ENCODE assay signal across 1 cellular context in the genomic region with DNA sequence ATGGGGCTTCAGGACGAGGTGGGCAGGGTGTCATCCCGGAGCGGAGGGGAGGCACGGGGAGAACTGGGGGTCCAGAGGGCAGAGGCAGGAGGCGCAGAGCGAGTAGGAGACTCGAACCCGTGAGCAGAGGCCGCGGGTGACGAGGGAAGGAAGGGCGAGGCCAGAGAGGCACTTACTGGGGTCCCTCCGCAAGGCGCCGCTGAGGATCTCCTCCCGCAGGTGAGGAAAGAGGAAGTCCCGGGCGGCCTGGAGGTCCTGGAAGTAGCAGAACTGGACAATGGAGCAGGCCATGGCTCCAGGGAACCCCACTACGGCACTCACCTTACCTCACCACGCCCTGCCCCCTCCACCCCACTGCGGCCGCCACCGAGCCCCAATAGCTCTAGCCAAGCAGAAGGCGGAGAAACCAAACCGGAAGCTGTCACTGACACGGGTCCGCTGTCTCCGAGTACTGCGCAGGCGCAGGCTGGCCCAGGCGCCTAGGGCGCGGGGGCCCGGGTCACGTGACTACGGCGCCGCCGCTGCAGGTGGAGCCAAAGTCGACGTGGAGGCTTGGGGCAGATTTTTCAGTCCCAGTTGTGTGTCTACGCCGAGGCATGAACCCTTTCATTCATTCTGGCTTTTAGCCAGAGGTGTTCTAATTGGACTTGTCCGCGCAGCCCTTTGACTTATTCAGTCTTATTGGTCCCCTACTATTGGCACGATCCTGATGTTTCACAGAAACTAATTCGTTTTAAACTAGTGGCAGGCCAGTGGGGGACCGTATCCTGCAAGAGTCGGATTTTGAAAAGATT.
TF ChIP-seq lines count a peak whose summit lies in the region.

A gene with protein sequence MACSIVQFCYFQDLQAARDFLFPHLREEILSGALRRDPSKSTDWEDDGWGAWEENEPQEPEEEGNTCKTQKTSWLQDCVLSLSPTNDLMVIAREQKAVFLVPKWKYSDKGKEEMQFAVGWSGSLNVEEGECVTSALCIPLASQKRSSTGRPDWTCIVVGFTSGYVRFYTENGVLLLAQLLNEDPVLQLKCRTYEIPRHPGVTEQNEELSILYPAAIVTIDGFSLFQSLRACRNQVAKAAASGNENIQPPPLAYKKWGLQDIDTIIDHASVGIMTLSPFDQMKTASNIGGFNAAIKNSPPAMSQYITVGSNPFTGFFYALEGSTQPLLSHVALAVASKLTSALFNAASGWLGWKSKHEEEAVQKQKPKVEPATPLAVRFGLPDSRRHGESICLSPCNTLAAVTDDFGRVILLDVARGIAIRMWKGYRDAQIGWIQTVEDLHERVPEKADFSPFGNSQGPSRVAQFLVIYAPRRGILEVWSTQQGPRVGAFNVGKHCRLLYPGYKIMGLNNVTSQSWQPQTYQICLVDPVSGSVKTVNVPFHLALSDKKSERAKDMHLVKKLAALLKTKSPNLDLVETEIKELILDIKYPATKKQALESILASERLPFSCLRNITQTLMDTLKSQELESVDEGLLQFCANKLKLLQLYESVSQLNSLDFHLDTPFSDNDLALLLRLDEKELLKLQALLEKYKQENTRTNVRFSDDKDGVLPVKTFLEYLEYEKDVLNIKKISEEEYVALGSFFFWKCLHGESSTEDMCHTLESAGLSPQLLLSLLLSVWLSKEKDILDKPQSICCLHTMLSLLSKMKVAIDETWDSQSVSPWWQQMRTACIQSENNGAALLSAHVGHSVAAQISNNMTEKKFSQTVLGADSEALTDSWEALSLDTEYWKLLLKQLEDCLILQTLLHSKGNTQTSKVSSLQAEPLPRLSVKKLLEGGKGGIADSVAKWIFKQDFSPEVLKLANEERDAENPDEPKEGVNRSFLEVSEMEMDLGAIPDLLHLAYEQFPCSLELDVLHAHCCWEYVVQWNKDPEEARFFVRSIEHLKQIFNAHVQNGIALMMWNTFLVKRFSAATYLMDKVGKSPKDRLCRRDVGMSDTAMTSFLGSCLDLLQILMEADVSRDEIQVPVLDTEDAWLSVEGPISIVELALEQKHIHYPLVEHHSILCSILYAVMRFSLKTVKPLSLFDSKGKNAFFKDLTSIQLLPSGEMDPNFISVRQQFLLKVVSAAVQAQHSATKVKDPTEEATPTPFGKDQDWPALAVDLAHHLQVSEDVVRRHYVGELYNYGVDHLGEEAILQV (N-terminal part only) (minus strand): TSS at position 407 of the 794 bp plus-strand sequence. CDS start 116 bp downstream, at position 291.

TF ChIP-seq in K562, 482 proteins besides CTCF, POLR2A, EP300 and RAD21 (continued from another document and continues in another):
- TF ChIP-seq, protein P1, sequence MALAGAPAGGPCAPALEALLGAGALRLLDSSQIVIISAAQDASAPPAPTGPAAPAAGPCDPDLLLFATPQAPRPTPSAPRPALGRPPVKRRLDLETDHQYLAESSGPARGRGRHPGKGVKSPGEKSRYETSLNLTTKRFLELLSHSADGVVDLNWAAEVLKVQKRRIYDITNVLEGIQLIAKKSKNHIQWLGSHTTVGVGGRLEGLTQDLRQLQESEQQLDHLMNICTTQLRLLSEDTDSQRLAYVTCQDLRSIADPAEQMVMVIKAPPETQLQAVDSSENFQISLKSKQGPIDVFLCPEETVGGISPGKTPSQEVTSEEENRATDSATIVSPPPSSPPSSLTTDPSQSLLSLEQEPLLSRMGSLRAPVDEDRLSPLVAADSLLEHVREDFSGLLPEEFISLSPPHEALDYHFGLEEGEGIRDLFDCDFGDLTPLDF (CRISPR knock-in tag; IDR thresholded peaks at IDR 0.05), result peak; percentile 64; the same call in 1 of the 2 replicates
- TF ChIP-seq, protein P2, sequence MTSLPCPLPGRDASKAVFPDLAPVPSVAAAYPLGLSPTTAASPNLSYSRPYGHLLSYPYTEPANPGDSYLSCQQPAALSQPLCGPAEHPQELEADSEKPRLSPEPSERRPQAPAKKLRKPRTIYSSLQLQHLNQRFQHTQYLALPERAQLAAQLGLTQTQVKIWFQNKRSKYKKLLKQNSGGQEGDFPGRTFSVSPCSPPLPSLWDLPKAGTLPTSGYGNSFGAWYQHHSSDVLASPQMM (CRISPR knock-in tag; IDR thresholded peaks at IDR 0.05), result no peak
- TF ChIP-seq ZBTB17 (CRISPR knock-in tag; IDR thresholded peaks at IDR 0.05), result peak; percentile 73; the same call in 1 of the 2 replicates
- TF ChIP-seq BRF1 (IDR thresholded peaks at IDR 0.05; ENCODE audit: borderline replicate concordance, extremely low read depth, insufficient read length), result no peak
- peak; percentile 98 for TF ChIP-seq BHLHE40 (IDR thresholded peaks at IDR 0.05; ENCODE audit: low read length)
- TF ChIP-seq, protein P3, sequence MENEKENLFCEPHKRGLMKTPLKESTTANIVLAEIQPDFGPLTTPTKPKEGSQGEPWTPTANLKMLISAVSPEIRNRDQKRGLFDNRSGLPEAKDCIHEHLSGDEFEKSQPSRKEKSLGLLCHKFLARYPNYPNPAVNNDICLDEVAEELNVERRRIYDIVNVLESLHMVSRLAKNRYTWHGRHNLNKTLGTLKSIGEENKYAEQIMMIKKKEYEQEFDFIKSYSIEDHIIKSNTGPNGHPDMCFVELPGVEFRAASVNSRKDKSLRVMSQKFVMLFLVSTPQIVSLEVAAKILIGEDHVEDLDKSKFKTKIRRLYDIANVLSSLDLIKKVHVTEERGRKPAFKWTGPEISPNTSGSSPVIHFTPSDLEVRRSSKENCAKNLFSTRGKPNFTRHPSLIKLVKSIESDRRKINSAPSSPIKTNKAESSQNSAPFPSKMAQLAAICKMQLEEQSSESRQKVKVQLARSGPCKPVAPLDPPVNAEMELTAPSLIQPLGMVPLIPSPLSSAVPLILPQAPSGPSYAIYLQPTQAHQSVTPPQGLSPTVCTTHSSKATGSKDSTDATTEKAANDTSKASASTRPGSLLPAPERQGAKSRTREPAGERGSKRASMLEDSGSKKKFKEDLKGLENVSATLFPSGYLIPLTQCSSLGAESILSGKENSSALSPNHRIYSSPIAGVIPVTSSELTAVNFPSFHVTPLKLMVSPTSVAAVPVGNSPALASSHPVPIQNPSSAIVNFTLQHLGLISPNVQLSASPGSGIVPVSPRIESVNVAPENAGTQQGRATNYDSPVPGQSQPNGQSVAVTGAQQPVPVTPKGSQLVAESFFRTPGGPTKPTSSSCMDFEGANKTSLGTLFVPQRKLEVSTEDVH (IDR thresholded peaks at IDR 0.05; ENCODE audit: low read depth, partially characterized antibody), result peak; percentile 48
- TF ChIP-seq, protein P4, sequence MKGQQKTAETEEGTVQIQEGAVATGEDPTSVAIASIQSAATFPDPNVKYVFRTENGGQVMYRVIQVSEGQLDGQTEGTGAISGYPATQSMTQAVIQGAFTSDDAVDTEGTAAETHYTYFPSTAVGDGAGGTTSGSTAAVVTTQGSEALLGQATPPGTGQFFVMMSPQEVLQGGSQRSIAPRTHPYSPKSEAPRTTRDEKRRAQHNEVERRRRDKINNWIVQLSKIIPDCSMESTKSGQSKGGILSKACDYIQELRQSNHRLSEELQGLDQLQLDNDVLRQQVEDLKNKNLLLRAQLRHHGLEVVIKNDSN (CRISPR knock-in tag; IDR thresholded peaks at IDR 0.05), result peak; percentile 98
- TF ChIP-seq TBP (optimal IDR thresholded peaks at IDR 0.05; ENCODE audit: low read depth, low read length), result peak; percentile 74
- TF ChIP-seq ZNF699 (CRISPR knock-in tag; IDR thresholded peaks at IDR 0.05; ENCODE audit: insufficient replicate concordance), result no peak
- no peak for TF ChIP-seq ETS2 (tag; IDR thresholded peaks at IDR 0.05; ENCODE audit: borderline replicate concordance, poor library complexity, severe bottlenecking)
- TF ChIP-seq ZHX1 (conservative IDR thresholded peaks at IDR 0.05; ENCODE audit: low read length), result peak; percentile 19; the same call in 1 of the 2 replicates
- TF ChIP-seq ARID3A (IDR thresholded peaks at IDR 0.05; ENCODE audit: borderline replicate concordance, low read depth, low read length), result 0 out of 2 replicates have a peak, but pooled peaks have one; percentile 21
- TF ChIP-seq, protein P5, sequence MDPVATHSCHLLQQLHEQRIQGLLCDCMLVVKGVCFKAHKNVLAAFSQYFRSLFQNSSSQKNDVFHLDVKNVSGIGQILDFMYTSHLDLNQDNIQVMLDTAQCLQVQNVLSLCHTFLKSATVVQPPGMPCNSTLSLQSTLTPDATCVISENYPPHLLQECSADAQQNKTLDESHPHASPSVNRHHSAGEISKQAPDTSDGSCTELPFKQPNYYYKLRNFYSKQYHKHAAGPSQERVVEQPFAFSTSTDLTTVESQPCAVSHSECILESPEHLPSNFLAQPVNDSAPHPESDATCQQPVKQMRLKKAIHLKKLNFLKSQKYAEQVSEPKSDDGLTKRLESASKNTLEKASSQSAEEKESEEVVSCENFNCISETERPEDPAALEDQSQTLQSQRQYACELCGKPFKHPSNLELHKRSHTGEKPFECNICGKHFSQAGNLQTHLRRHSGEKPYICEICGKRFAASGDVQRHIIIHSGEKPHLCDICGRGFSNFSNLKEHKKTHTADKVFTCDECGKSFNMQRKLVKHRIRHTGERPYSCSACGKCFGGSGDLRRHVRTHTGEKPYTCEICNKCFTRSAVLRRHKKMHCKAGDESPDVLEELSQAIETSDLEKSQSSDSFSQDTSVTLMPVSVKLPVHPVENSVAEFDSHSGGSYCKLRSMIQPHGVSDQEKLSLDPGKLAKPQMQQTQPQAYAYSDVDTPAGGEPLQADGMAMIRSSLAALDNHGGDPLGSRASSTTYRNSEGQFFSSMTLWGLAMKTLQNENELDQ (CRISPR knock-in tag; IDR thresholded peaks at IDR 0.05; ENCODE audit: borderline replicate concordance), result peak; percentile 65; the same call in 1 of the 2 replicates
- TF ChIP-seq LCOR (CRISPR knock-in tag; IDR thresholded peaks at IDR 0.05), result peak; percentile 66
- 0 out of 4 replicates have a peak, but pooled peaks of 1 of the 2 experiments have one; percentile 23 for TF ChIP-seq NONO (IDR thresholded peaks at IDR 0.05; ENCODE audit: low read depth in 2 of 2, low read length in 1 of 2)
- peak; percentile 61 for TF ChIP-seq TAF9B (IDR thresholded peaks at IDR 0.05; ENCODE audit: partially characterized antibody)
- TF ChIP-seq, protein P6, sequence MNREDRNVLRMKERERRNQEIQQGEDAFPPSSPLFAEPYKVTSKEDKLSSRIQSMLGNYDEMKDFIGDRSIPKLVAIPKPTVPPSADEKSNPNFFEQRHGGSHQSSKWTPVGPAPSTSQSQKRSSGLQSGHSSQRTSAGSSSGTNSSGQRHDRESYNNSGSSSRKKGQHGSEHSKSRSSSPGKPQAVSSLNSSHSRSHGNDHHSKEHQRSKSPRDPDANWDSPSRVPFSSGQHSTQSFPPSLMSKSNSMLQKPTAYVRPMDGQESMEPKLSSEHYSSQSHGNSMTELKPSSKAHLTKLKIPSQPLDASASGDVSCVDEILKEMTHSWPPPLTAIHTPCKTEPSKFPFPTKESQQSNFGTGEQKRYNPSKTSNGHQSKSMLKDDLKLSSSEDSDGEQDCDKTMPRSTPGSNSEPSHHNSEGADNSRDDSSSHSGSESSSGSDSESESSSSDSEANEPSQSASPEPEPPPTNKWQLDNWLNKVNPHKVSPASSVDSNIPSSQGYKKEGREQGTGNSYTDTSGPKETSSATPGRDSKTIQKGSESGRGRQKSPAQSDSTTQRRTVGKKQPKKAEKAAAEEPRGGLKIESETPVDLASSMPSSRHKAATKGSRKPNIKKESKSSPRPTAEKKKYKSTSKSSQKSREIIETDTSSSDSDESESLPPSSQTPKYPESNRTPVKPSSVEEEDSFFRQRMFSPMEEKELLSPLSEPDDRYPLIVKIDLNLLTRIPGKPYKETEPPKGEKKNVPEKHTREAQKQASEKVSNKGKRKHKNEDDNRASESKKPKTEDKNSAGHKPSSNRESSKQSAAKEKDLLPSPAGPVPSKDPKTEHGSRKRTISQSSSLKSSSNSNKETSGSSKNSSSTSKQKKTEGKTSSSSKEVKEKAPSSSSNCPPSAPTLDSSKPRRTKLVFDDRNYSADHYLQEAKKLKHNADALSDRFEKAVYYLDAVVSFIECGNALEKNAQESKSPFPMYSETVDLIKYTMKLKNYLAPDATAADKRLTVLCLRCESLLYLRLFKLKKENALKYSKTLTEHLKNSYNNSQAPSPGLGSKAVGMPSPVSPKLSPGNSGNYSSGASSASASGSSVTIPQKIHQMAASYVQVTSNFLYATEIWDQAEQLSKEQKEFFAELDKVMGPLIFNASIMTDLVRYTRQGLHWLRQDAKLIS (CRISPR knock-in tag; IDR thresholded peaks at IDR 0.05), result peak; percentile 20
- peak; percentile 70 for TF ChIP-seq SP1 (CRISPR knock-in tag; IDR thresholded peaks at IDR 0.05)
- peak; percentile 92 for TF ChIP-seq POLR2AphosphoS5 (IDR thresholded peaks at IDR 0.05; ENCODE audit: control insufficient read depth, insufficient read depth, low read depth, low read length)
- TF ChIP-seq ETV6 (IDR thresholded peaks at IDR 0.05; ENCODE audit: borderline replicate concordance in 1 of 2, low read depth in 2 of 2, low read length in 1 of 2), result no peak; a peak in 1 of 4 replicates
- TF ChIP-seq ETV6 (CRISPR knock-in tag; IDR thresholded peaks at IDR 0.05; ENCODE audit: borderline replicate concordance), result peak; percentile 41; the same call in 1 of the 2 replicates
- peak; percentile 45; the same call in 1 of the 2 replicates for TF ChIP-seq SMARCA4 (IDR thresholded peaks at IDR 0.05)
- TF ChIP-seq, protein P7, sequence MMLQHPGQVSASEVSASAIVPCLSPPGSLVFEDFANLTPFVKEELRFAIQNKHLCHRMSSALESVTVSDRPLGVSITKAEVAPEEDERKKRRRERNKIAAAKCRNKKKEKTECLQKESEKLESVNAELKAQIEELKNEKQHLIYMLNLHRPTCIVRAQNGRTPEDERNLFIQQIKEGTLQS (IDR thresholded peaks at IDR 0.05), result no peak
- TF ChIP-seq, protein P7 (CRISPR knock-in tag; conservative IDR thresholded peaks at IDR 0.05), result 0 out of 2 replicates have a peak, but pooled peaks have one; percentile 37
